In the genomic region with DNA sequence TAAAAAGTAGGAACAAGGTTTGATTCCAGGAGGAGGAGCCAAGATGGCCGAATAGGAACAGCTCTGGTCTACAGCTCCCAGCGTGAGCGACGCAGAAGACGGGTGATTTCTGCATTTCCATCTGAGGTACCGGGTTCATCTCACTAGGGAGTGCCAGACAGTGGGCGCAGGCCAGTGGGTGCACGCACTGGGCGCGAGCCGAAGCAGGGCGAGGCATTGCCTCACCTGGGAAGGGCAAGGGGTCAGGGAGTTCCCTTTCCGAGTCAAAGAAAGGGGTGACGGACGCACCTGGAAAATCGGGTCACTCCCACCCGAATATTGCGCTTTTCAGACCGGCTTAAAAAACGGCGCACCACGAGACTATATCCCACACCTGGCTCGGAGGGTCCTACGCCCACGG, we compare ENCODE assay signal across 9 cellular contexts. TPM values are rescaled to one million over a fixed set of nuclear protein-coding genes. Genes with fewer than 3 reads are reported as not detected.
"Had no signal": no experiment of that assay in that cellular context is flagged by ENCODE, and none has a peak within 500 bp of the region (broad histone marks: within the 10 kb centered on the region; RNA-seq: fewer than 3 reads in every experiment).

No MANE protein-coding gene starts in this region.

RNA-seq across cellular contexts. Expression of a gene that starts 42.9 kb away (rescaled TPM):
- total RNA-seq: kidney epithelial cell, left lobe of liver, left ventricle myocardium inferior, left ventricle myocardium superior, lung microvascular endothelial cell, mesothelial cell of epicardium, mucosa of gallbladder had no signal
- polyA plus RNA-seq: keratinocyte, mammary epithelial cell had no signal
